ENCODE assay signal across 1 cellular context in the genomic region with DNA sequence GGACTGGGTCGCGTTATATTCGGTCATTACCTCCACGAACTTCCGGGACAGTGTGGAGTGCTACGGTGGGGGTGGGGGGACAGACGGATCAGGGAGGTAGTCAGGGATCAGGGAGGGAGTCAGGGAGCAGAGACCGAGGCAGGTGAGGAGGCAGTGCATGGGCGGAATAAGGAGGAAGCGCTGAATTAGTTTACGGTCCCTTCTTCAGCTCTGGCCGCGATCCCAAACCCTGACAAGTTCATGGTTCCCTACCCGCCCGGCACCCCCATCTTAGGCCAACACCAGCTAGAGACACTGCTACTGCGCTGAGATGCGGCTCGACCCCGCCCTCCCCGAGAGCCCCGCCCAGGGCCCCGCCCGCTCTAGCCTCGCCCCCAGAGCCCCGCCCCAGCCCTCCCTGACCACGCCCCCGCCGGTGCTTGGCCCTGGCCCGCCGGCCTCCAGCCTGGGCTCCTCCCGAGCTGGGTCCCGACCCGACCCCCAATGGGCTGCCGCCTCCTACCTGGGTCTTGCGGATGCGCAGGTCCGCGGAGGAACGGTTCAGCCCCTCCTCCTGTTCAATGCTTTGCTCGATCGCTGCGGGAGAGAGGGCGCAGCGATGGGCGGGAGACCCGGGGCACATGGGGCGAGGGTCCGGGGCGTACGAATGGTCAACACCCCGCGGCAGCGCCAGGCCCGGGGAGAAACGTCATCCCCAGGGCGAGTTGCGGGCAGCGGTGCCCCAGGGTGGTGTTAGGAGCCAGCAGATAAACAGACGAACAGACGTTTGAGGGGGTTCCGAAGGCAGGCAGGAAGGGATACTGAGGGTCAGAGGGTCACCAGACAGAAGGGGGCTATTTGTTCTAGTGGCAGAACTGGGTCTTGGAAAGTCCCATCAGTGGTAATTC.
TF ChIP-seq lines count a peak whose summit lies in the region.

No MANE protein-coding gene starts in this region.

TF ChIP-seq in GM12878, 131 proteins besides CTCF, POLR2A, EP300 and RAD21 (continued from another document):
- TF ChIP-seq BRCA1 (IDR thresholded peaks at IDR 0.05; ENCODE audit: low read depth, low read length) = no peak
- TF ChIP-seq IKZF1 (conservative IDR thresholded peaks at IDR 0.05) = 0 out of 2 replicates have a peak, but pooled peaks have one; percentile 41
- TF ChIP-seq KDM1A (IDR thresholded peaks at IDR 0.05; ENCODE audit: borderline replicate concordance) = no peak
- peak; percentile 74 for TF ChIP-seq NBN (IDR thresholded peaks at IDR 0.05)
- peak; percentile 76; the same call in 1 of the 2 replicates for TF ChIP-seq CHD2 (IDR thresholded peaks at IDR 0.05; ENCODE audit: borderline replicate concordance, low read depth, low read length)
- peak; percentile 75 for TF ChIP-seq YY1 (IDR thresholded peaks at IDR 0.05; ENCODE audit: low read depth, low read length)
- TF ChIP-seq, protein P1, sequence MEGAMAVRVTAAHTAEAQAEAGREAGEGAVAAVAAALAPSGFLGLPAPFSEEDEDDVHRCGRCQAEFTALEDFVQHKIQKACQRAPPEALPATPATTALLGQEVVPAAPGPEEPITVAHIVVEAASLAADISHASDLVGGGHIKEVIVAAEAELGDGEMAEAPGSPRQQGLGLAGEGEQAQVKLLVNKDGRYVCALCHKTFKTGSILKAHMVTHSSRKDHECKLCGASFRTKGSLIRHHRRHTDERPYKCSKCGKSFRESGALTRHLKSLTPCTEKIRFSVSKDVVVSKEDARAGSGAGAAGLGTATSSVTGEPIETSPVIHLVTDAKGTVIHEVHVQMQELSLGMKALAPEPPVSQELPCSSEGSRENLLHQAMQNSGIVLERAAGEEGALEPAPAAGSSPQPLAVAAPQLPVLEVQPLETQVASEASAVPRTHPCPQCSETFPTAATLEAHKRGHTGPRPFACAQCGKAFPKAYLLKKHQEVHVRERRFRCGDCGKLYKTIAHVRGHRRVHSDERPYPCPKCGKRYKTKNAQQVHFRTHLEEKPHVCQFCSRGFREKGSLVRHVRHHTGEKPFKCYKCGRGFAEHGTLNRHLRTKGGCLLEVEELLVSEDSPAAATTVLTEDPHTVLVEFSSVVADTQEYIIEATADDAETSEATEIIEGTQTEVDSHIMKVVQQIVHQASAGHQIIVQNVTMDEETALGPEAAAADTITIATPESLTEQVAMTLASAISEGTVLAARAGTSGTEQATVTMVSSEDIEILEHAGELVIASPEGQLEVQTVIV (IDR thresholded peaks at IDR 0.05; ENCODE audit: borderline replicate concordance, partially characterized antibody) = peak; percentile 42
- TF ChIP-seq RFX5 (IDR thresholded peaks at IDR 0.05; ENCODE audit: low read depth, low read length) = no peak
